23 cellular contexts compared by ENCODE assay signal in the genomic region with DNA sequence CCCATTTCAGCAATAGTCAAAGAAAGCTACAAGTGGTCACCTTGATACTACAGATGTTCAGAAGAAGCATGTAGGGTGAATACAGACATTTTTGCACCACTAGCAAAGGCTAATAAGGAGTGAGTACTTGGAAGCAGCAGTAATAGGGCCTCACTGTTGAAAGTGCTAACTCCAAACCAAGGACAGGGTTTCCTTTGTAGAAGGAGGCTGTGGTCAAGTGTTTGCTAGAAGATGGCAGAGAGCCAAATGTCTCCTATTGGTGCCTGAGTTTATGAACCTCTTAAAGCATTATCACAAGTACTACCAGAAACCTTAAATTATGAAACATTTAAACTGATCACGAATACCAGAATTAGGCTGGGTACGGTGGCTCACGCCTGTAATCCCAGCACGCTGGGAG.
DNase-seq lines count a peak whose midpoint lies in the region; ATAC-seq and TF ChIP-seq lines count a peak whose summit lies in the region.
"Had no signal": no experiment of that assay in that cellular context is flagged by ENCODE, and none has a peak within 500 bp of the region (broad histone marks: within the 10 kb centered on the region; RNA-seq: fewer than 3 reads in every experiment).

No MANE protein-coding gene starts in this region.

- H2AFZ ChIP-seq in mammary epithelial cell (ENCODE audit: low read depth, low read length), result no peak overlapping the region
- peak overlapping the region; percentile 42; the same call in 1 of the 2 replicates for H2AFZ ChIP-seq in Loucy (ENCODE audit: low read length)
- H2AFZ ChIP-seq: hepatocyte had no signal

- POLR2A ChIA-PET in MCF 10A (lab: Yijun Ruan, JAX), result no interaction called here
- POLR2A ChIA-PET in activated CD4-positive, alpha-beta memory T cell treated with anti-CD3 and anti-CD28 coated beads, Interleukin-2, amount 10 ng/mL, durations not matched to agents 7 days and 5 days (lab: Charles Lee), result interaction anchor here (1.4 kb wide), 1 partner anchor 22 kb away, joined by 3 read pairs; no protein-coding TSS in a partner anchor

- TF ChIP-seq CTCF in MCF 10A (IDR thresholded peaks at IDR 0.05; ENCODE audit: unreplicated experiment) (no peak), mammary epithelial cell (conservative IDR thresholded peaks at IDR 0.05 in 1 of 2, IDR thresholded peaks at IDR 0.05 in 1 of 2; ENCODE audit: extremely low read depth in 1 of 2, insufficient read depth in 1 of 2, low read depth in 1 of 2, low read length in 2 of 2) (no peak), Loucy (conservative IDR thresholded peaks at IDR 0.05; ENCODE audit: low read length) (no peak)

- H3K36me3 Mint-ChIP-seq in MCF 10A (ENCODE audit: insufficient read depth, unreplicated experiment), result no peaks in the 10 kb centered on the region
- peaks cover 39% of the 10 kb centered on the region for H3K36me3 Mint-ChIP-seq in activated CD4-positive, alpha-beta memory T cell treated with anti-CD3 and anti-CD28 coated beads, Interleukin-2, amount 10 ng/mL, durations not matched to agents 7 days and 5 days (ENCODE audit: low read depth)
- H3K36me3 Mint-ChIP-seq in stimulated activated effector memory CD8-positive, alpha-beta T cell treated with anti-CD3 and anti-CD28 coated beads, Interleukin-12 subunit alpha, Interleukin-12 subunit beta, amount 100 ng/mL, for 72 hours, result peaks cover 42% of the 10 kb centered on the region

- intact Hi-C loops in MCF 10A (cut with micrococcal nuclease) (no loop called here), mammary epithelial cell (cut with micrococcal nuclease) (no loop called here)

- BruUV-seq in MCF 10A (replicated peaks; lab: Mats Ljungman, UMichigan) (no TSS peak), mammary epithelial cell (replicated peaks; lab: Mats Ljungman, UMichigan) (no TSS peak)

- in situ Hi-C loops in mammary epithelial cell (cut with MboI; ENCODE audit: low sequenced_read_pairs in 2 of 2), result no loop called here

- H3K36me3 ChIP-seq in mammary epithelial cell (ENCODE audit: insufficient read depth, low read length), result no peaks in the 10 kb centered on the region
- H3K36me3 ChIP-seq in Loucy (ENCODE audit: insufficient read depth, low read length), result peaks cover 6% of the 10 kb centered on the region; the same call in 1 of the 2 replicates
- H3K36me3 ChIP-seq: breast epithelium, lower lobe of right lung had no signal

- H3K4me1 ChIP-seq in mammary epithelial cell (ENCODE audit: insufficient read depth, low read length) (no peaks in the 10 kb centered on the region), Loucy (ENCODE audit: insufficient read depth, low read length, poor library complexity, severe bottlenecking) (peaks cover 63% of the 10 kb centered on the region)
- H3K4me1 ChIP-seq: breast epithelium, psoas muscle had no signal

- CTCF ChIA-PET in MCF 10A (lab: Yijun Ruan, JAX), result no interaction called here
- CTCF ChIA-PET in mammary epithelial cell (lab: Charles Lee; ENCODE audit: low non-redundant PET), result no interaction called here
- CTCF ChIA-PET in activated CD4-positive, alpha-beta memory T cell treated with anti-CD3 and anti-CD28 coated beads, Interleukin-2, amount 10 ng/mL, durations not matched to agents 7 days and 5 days (lab: Charles Lee), result interaction anchor here (0.7 to 1.2 kb wide), 3 partner anchors 11 to 658 kb away, joined by 3 read pairs; no protein-coding TSS in a partner anchor

- H3K9ac ChIP-seq in mammary epithelial cell (ENCODE audit: insufficient read depth, low read length) (no peak overlapping the region), Loucy (ENCODE audit: low read depth, low read length, poor library complexity, severe bottlenecking) (peak overlapping the region; percentile 25)

- H3K27me3 Mint-ChIP-seq in MCF 10A (ENCODE audit: insufficient read depth, unreplicated experiment), result no peaks in the 10 kb centered on the region
- H3K27me3 Mint-ChIP-seq in activated CD4-positive, alpha-beta memory T cell treated with anti-CD3 and anti-CD28 coated beads, Interleukin-2, amount 10 ng/mL, durations not matched to agents 7 days and 5 days, result no peaks in the 10 kb centered on the region
- H3K27me3 Mint-ChIP-seq: dendritic cell treated with granulocyte-macrophage colony-stimulating factor and Interleukin-4, amounts not matched to agents 40 ng/mL and 50 ng/mL, for 4 days had no signal

- dilution Hi-C loops in mammary epithelial cell (cut with HindIII; ENCODE audit: low sequenced_read_pairs), result no loop called here

- H3K4me2 ChIP-seq in mammary epithelial cell (ENCODE audit: insufficient read depth, low read depth, low read length) (no peak overlapping the region), Loucy (ENCODE audit: low read depth, low read length, poor library complexity, severe bottlenecking) (peak overlapping the region; percentile 57)
- H3K4me2 ChIP-seq: hepatocyte had no signal

- H3K27ac ChIP-seq in mammary epithelial cell (ENCODE audit: insufficient read depth, low read depth, low read length), result no peak overlapping the region
- H3K27ac ChIP-seq: breast epithelium, hepatocyte, lower lobe of right lung, psoas muscle, skin epidermis, tibial nerve had no signal

- no peak overlapping the region for H3K4me3 Mint-ChIP-seq in MCF 10A (ENCODE audit: unreplicated experiment)
- no peak overlapping the region for H3K4me3 Mint-ChIP-seq in activated CD4-positive, alpha-beta memory T cell treated with anti-CD3 and anti-CD28 coated beads, Interleukin-2, amount 10 ng/mL, durations not matched to agents 7 days and 5 days
- peak overlapping the region; percentile 30 for H3K4me3 Mint-ChIP-seq in stimulated activated effector memory CD8-positive, alpha-beta T cell treated with anti-CD3 and anti-CD28 coated beads, Interleukin-12 subunit alpha, Interleukin-12 subunit beta, amount 100 ng/mL, for 72 hours
- H3K4me3 Mint-ChIP-seq: dendritic cell treated with granulocyte-macrophage colony-stimulating factor and Interleukin-4, amounts not matched to agents 40 ng/mL and 50 ng/mL, for 4 days; WTC11 had no signal

- H3K9me3 ChIP-seq in mammary epithelial cell (replicated peaks; ENCODE audit: insufficient read depth, low read length), result no peaks in the 10 kb centered on the region
- H3K9me3 ChIP-seq in Loucy (ENCODE audit: insufficient read depth, low read depth, low read length), result no peaks in the 10 kb centered on the region
- H3K9me3 ChIP-seq: breast epithelium, lower lobe of right lung, psoas muscle, tibial nerve had no signal

- H3K27ac Mint-ChIP-seq in MCF 10A (ENCODE audit: low read depth, unreplicated experiment), result no peak overlapping the region
- H3K27ac Mint-ChIP-seq in activated CD4-positive, alpha-beta memory T cell treated with anti-CD3 and anti-CD28 coated beads, Interleukin-2, amount 10 ng/mL, durations not matched to agents 7 days and 5 days, result peak overlapping the region; percentile 71
- peak overlapping the region; percentile 46 for H3K27ac Mint-ChIP-seq in stimulated activated effector memory CD8-positive, alpha-beta T cell treated with anti-CD3 and anti-CD28 coated beads, Interleukin-12 subunit alpha, Interleukin-12 subunit beta, amount 100 ng/mL, for 72 hours
- H3K27ac Mint-ChIP-seq: dendritic cell treated with granulocyte-macrophage colony-stimulating factor and Interleukin-4, amounts not matched to agents 40 ng/mL and 50 ng/mL, for 4 days; WTC11 had no signal

- H3K4me3 ChIP-seq in mammary epithelial cell (replicated peaks in 1 of 3; ENCODE audit: insufficient read depth in 1 of 3, low read depth in 2 of 3, low read length in 3 of 3) (no peak overlapping the region), Loucy (ENCODE audit: low read length, poor library complexity, severe bottlenecking) (no peak overlapping the region)
- H3K4me3 ChIP-seq: breast epithelium, hepatocyte, lower lobe of right lung, psoas muscle, skin epidermis, tibial nerve had no signal

- ATAC-seq in stimulated activated effector memory CD8-positive, alpha-beta T cell treated with anti-CD3 and anti-CD28 coated beads, Interleukin-12 subunit alpha, Interleukin-12 subunit beta, amount 100 ng/mL, for 72 hours, result peak; percentile 36
- ATAC-seq: lower lobe of right lung, psoas muscle, WTC11 had no signal

- WGBS in mammary epithelial cell (ENCODE audit: low coverage, missing lambda C conversion rate), result 89% methylated on average over 4 of the region's 4 CpGs

- no peaks in the 10 kb centered on the region for H4K20me1 ChIP-seq in mammary epithelial cell (ENCODE audit: insufficient read depth, low read length)
- no peaks in the 10 kb centered on the region for H4K20me1 ChIP-seq in Loucy (ENCODE audit: insufficient read depth, low read length, poor library complexity, severe bottlenecking)

- H3K27me3 ChIP-seq in mammary epithelial cell (ENCODE audit: insufficient read depth, low read length), result no peaks in the 10 kb centered on the region
- H3K27me3 ChIP-seq in Loucy (ENCODE audit: insufficient read depth, low read length, poor library complexity, severe bottlenecking), result no peaks in the 10 kb centered on the region
- H3K27me3 ChIP-seq: breast epithelium, hepatocyte, tibial nerve had no signal

- no peaks in the 10 kb centered on the region for H3K9me2 ChIP-seq in Loucy (replicated peaks; ENCODE audit: low read depth, low read length)

- H3K79me2 ChIP-seq in mammary epithelial cell (ENCODE audit: insufficient read depth, low read length), result no peaks in the 10 kb centered on the region
- no peaks in the 10 kb centered on the region for H3K79me2 ChIP-seq in Loucy (ENCODE audit: insufficient read depth, low read length)
- H3K79me2 ChIP-seq: hepatocyte had no signal

- DNase-seq in MCF 10A (ENCODE audit: unreplicated experiment) (peak; percentile 4), mammary epithelial cell (no peak), OCI-M2 (lab: John Stamatoyannopoulos, UW; ENCODE audit: unreplicated experiment) (no peak), NCI-H2081 (lab: John Stamatoyannopoulos, UW) (no peak)
- DNase-seq in activated CD4-positive, alpha-beta memory T cell treated with anti-CD3 and anti-CD28 coated beads, Interleukin-2, amount 10 ng/mL, durations not matched to agents 7 days and 5 days, result no peak
- no peak for DNase-seq in stimulated activated effector memory CD8-positive, alpha-beta T cell treated with anti-CD3 and anti-CD28 coated beads, Interleukin-12 subunit alpha, Interleukin-12 subunit beta, amount 100 ng/mL, for 72 hours (ENCODE audit: low spot score in 2 of 2)
- DNase-seq: activated CD4-positive, alpha-beta T cell treated with anti-CD3 and anti-CD28 coated beads, Interleukin-2, amount 50 U/mL, for 4 hours; GF-D8; H7; islet precursor cell; Karpas-422; lower lobe of right lung; NCI-H2171 treated with DMSO at 0.1 percent for 48 hours; NCI-H774; psoas muscle; stimulated activated naive CD8-positive, alpha-beta T cell treated with anti-CD3 and anti-CD28 coated beads, Interleukin-15, Interleukin-2, amounts not matched to agents 100 U/mL and 50 U/mL, for 24 hours had no signal

- H3K9me3 Mint-ChIP-seq in MCF 10A (ENCODE audit: unreplicated experiment), result no peaks in the 10 kb centered on the region
- H3K9me3 Mint-ChIP-seq in activated CD4-positive, alpha-beta memory T cell treated with anti-CD3 and anti-CD28 coated beads, Interleukin-2, amount 10 ng/mL, durations not matched to agents 7 days and 5 days, result no peaks in the 10 kb centered on the region
- peaks cover 4% of the 10 kb centered on the region for H3K9me3 Mint-ChIP-seq in stimulated activated effector memory CD8-positive, alpha-beta T cell treated with anti-CD3 and anti-CD28 coated beads, Interleukin-12 subunit alpha, Interleukin-12 subunit beta, amount 100 ng/mL, for 72 hours
- H3K9me3 Mint-ChIP-seq: dendritic cell treated with granulocyte-macrophage colony-stimulating factor and Interleukin-4, amounts not matched to agents 40 ng/mL and 50 ng/mL, for 4 days; WTC11 had no signal

- no peaks in the 10 kb centered on the region for H3F3A ChIP-seq in Loucy (ENCODE audit: low read depth)

- H3K4me1 Mint-ChIP-seq in MCF 10A (ENCODE audit: insufficient read depth, unreplicated experiment), result peaks cover 6% of the 10 kb centered on the region
- peaks cover 52% of the 10 kb centered on the region for H3K4me1 Mint-ChIP-seq in activated CD4-positive, alpha-beta memory T cell treated with anti-CD3 and anti-CD28 coated beads, Interleukin-2, amount 10 ng/mL, durations not matched to agents 7 days and 5 days
- H3K4me1 Mint-ChIP-seq in stimulated activated effector memory CD8-positive, alpha-beta T cell treated with anti-CD3 and anti-CD28 coated beads, Interleukin-12 subunit alpha, Interleukin-12 subunit beta, amount 100 ng/mL, for 72 hours, result peaks cover 45% of the 10 kb centered on the region
